Comparison of ENCODE assay signal across 1 cellular context in genomic region chr1:211222469-211223234, GRCh38.
TF ChIP-seq lines count a peak whose summit lies in the region.
"Not testable (repeated sequence)": the region's sequence is repeated elsewhere in the genome, so short reads cannot be mapped to it uniquely, and the experiment has no call there.

No MANE protein-coding gene starts in this region.

TF ChIP-seq in K562, 482 proteins besides CTCF, POLR2A, EP300 and RAD21 (continued from another document and continues in another):
- TF ChIP-seq KHSRP (IDR thresholded peaks at IDR 0.05) (peak; percentile 59; the same call in 1 of the 2 replicates), CEBPB (tag; IDR thresholded peaks at IDR 0.05) (peak; percentile 47), CBFA2T3 (IDR thresholded peaks at IDR 0.05) (peak; percentile 99), TFE3 (CRISPR knock-in tag; IDR thresholded peaks at IDR 0.05) (0 out of 2 replicates have a peak, but pooled peaks have one; percentile 10), PTTG1 (tag; IDR thresholded peaks at IDR 0.05; ENCODE audit: low read depth) (peak; percentile 90), ZNF583 (CRISPR knock-in tag; IDR thresholded peaks at IDR 0.05) (peak; percentile 96), MAX (CRISPR knock-in tag; IDR thresholded peaks at IDR 0.05) (peak; percentile 76), STAT5A (IDR thresholded peaks at IDR 0.05; ENCODE audit: borderline replicate concordance, low read length) (peak; percentile 87), ZNF274 (IDR thresholded peaks at IDR 0.05; ENCODE audit: borderline replicate concordance, low read depth, low read length) (peak; percentile 56; the same call in 1 of the 2 replicates), ZNF23 (CRISPR knock-in tag; IDR thresholded peaks at IDR 0.05) (0 out of 2 replicates have a peak, but pooled peaks have one; percentile 52), ATF4 (CRISPR knock-in tag; IDR thresholded peaks at IDR 0.05) (peak; percentile 71), PML (IDR thresholded peaks at IDR 0.05; ENCODE audit: low read length) (peak; percentile 88), GTF2A2 (tag; IDR thresholded peaks at IDR 0.05) (peak; percentile 87; the same call in 1 of the 2 replicates), ZNF707 (CRISPR knock-in tag; conservative IDR thresholded peaks at IDR 0.05) (peak; percentile 59; the same call in 1 of the 2 replicates), CREB1 (IDR thresholded peaks at IDR 0.05) (peak; percentile 45), NCOA1 (IDR thresholded peaks at IDR 0.05; ENCODE audit: low read depth) (peak; percentile 88; the same call in 1 of the 2 replicates), HDAC2 (IDR thresholded peaks at IDR 0.05) (peak; percentile 93), TCF15 (CRISPR knock-in tag; IDR thresholded peaks at IDR 0.05) (peak; percentile 90), HOXB6 (CRISPR knock-in tag; IDR thresholded peaks at IDR 0.05; ENCODE audit: borderline replicate concordance) (0 out of 2 replicates have a peak, but pooled peaks have one; percentile 37), RCOR1 (IDR thresholded peaks at IDR 0.05; ENCODE audit: borderline replicate concordance in 1 of 2, low read depth in 2 of 2, low read length in 2 of 2) (peak; percentile 12 to 82; a peak in 3 of 4 replicates), TEAD1 (CRISPR knock-in tag; IDR thresholded peaks at IDR 0.05) (peak; percentile 82 to 86; a peak in 3 of 4 replicates), TEAD4 (IDR thresholded peaks at IDR 0.05; ENCODE audit: low read length) (peak; percentile 94), DIDO1 (tag; IDR thresholded peaks at IDR 0.05; ENCODE audit: low read depth) (peak; percentile 56), HSF4 (CRISPR knock-in tag; IDR thresholded peaks at IDR 0.05; ENCODE audit: borderline replicate concordance) (peak; percentile 86; the same call in 1 of the 2 replicates), MBD2 (IDR thresholded peaks at IDR 0.05; ENCODE audit: borderline replicate concordance, low read depth) (peak; percentile 50; the same call in 1 of the 2 replicates), MYNN (IDR thresholded peaks at IDR 0.05) (peak; percentile 64; the same call in 1 of the 2 replicates), CBFA2T2 (conservative IDR thresholded peaks at IDR 0.05) (peak; percentile 99), ZNF395 (CRISPR knock-in tag; IDR thresholded peaks at IDR 0.05) (peak; percentile 57), FOXM1 (IDR thresholded peaks at IDR 0.05; ENCODE audit: low read depth) (peak; percentile 91; the same call in 1 of the 2 replicates), NONO (IDR thresholded peaks at IDR 0.05; ENCODE audit: low read depth in 2 of 2, low read length in 1 of 2) (peak in 1 of 2 experiments; percentile 48; a peak in 2 of 4 replicates), TOE1 (IDR thresholded peaks at IDR 0.05; ENCODE audit: borderline replicate concordance) (peak; percentile 47; the same call in 1 of the 2 replicates), IRF9 (tag; IDR thresholded peaks at IDR 0.05) (peak; percentile 96), FOXA3 (CRISPR knock-in tag; conservative IDR thresholded peaks at IDR 0.05 in 1 of 2, IDR thresholded peaks at IDR 0.05 in 1 of 2) (peak in 1 of 2 experiments; percentile 96; a peak in 2 of 4 replicates), ZSCAN29 (IDR thresholded peaks at IDR 0.05) (peak; percentile 82), KLF10 (CRISPR knock-in tag; IDR thresholded peaks at IDR 0.05) (0 out of 2 replicates have a peak, but pooled peaks have one; percentile 54), MTF1 (CRISPR knock-in tag; IDR thresholded peaks at IDR 0.05; ENCODE audit: borderline replicate concordance) (0 out of 2 replicates have a peak, but pooled peaks have one; percentile 76), TAF9B (IDR thresholded peaks at IDR 0.05; ENCODE audit: partially characterized antibody) (peak; percentile 34), CUX1 (CRISPR knock-in tag; IDR thresholded peaks at IDR 0.05) (peak; percentile 41; the same call in 1 of the 2 replicates), ZNF197 (CRISPR knock-in tag; IDR thresholded peaks at IDR 0.05; ENCODE audit: low read depth) (peak; percentile 82; the same call in 1 of the 2 replicates), NR4A1 (CRISPR knock-in tag; IDR thresholded peaks at IDR 0.05) (0 out of 2 replicates have a peak, but pooled peaks have one; percentile 55), NR4A1 (tag; IDR thresholded peaks at IDR 0.05) (peak; percentile 97), ZNF766 (CRISPR knock-in tag; conservative IDR thresholded peaks at IDR 0.05) (peak; percentile 83), RFX7 (CRISPR knock-in tag; IDR thresholded peaks at IDR 0.05) (peak; percentile 57; the same call in 1 of the 2 replicates), LEF1 (IDR thresholded peaks at IDR 0.05) (peak; percentile 89), ZNF639 (CRISPR knock-in tag; conservative IDR thresholded peaks at IDR 0.05 in 1 of 2, IDR thresholded peaks at IDR 0.05 in 1 of 2) (peak in 1 of 2 experiments; percentile 85; a peak in 2 of 4 replicates), KLF16 (IDR thresholded peaks at IDR 0.05) (peak; percentile 93), SPI1 (IDR thresholded peaks at IDR 0.05; ENCODE audit: borderline replicate concordance, low read depth, low read length) (peak; percentile 86), EP400 (IDR thresholded peaks at IDR 0.05) (peak; percentile 46; the same call in 1 of the 2 replicates), ELF4 (CRISPR knock-in tag; IDR thresholded peaks at IDR 0.05) (peak; percentile 86), RAD51 (IDR thresholded peaks at IDR 0.05; ENCODE audit: borderline replicate concordance, low read depth) (peak; percentile 45; the same call in 1 of the 2 replicates), CC2D1A (IDR thresholded peaks at IDR 0.05) (peak; percentile 98), PHB2 (IDR thresholded peaks at IDR 0.05; ENCODE audit: low read depth) (peak; percentile 92; the same call in 1 of the 2 replicates), ID3 (tag; IDR thresholded peaks at IDR 0.05) (peak; percentile 97), CREB3 (tag; conservative IDR thresholded peaks at IDR 0.05; ENCODE audit: low read depth) (peak; percentile 98), RNF2 (IDR thresholded peaks at IDR 0.05) (peak; percentile 57), ZBTB17 (CRISPR knock-in tag; IDR thresholded peaks at IDR 0.05) (peak; percentile 83), HDAC8 (tag; IDR thresholded peaks at IDR 0.05) (peak; percentile 91), ARNT (IDR thresholded peaks at IDR 0.05) (peak; percentile 68 to 96; a peak in 3 of 4 replicates)
- not testable (repeated sequence) for TF ChIP-seq CREB1 (CRISPR knock-in tag; IDR thresholded peaks at IDR 0.05); TEAD4 (CRISPR knock-in tag; IDR thresholded peaks at IDR 0.05; ENCODE audit: borderline replicate concordance); MYNN (CRISPR knock-in tag; IDR thresholded peaks at IDR 0.05); FOXM1 (CRISPR knock-in tag; IDR thresholded peaks at IDR 0.05; ENCODE audit: low read depth); TOE1 (CRISPR knock-in tag; IDR thresholded peaks at IDR 0.05; ENCODE audit: borderline replicate concordance, low read depth); ID3 (CRISPR knock-in tag; IDR thresholded peaks at IDR 0.05)
